Comparison of ENCODE assay signal across 1 cellular context in the genomic region with DNA sequence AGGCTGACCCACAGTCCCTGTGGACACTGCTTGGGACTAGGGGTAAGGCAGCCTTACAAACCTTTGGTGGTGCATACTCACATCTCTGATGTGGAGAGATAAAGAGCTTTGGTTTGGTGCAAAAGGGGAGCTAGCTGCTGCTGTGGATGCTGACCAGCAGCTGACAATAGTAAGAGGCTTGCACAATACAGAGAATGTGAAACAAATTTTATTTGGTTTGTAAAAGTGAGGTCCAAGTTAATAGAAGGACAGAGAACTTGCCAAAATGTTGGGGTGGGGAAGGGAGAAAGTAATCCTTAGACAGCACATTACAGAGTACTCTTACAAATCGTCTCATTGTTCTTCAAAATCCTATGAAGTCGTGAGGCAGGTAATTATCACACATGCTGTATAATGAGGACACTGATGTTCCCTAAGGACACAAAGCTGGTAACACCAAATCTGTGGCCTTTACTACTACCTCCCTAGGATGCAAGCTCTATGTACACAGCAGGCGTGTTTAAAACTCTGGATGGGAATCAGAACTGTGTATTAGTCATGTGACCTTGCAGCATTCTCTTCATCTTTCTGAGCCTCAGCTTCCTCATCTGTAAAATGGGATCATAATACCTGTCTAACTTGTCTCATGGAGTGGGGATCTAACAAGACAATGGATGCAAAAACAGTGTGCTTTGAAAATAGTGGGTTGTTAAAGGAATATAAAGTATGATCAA.
TF ChIP-seq lines count a peak whose summit lies in the region.

No MANE protein-coding gene starts in this region.

TF ChIP-seq in K562, 482 proteins besides CTCF, POLR2A, EP300 and RAD21:
- TF ChIP-seq, protein P1, sequence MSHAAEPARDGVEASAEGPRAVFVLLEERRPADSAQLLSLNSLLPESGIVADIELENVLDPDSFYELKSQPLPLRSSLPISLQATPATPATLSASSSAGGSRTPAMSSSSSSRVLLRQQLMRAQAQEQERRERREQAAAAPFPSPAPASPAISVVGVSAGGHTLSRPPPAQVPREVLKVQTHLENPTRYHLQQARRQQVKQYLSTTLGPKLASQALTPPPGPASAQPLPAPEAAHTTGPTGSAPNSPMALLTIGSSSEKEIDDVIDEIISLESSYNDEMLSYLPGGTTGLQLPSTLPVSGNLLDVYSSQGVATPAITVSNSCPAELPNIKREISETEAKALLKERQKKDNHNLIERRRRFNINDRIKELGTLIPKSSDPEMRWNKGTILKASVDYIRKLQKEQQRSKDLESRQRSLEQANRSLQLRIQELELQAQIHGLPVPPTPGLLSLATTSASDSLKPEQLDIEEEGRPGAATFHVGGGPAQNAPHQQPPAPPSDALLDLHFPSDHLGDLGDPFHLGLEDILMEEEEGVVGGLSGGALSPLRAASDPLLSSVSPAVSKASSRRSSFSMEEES (CRISPR knock-in tag; IDR thresholded peaks at IDR 0.05) = peak; percentile 59
- TF ChIP-seq ZNF507 (tag; conservative IDR thresholded peaks at IDR 0.05) (no peak), ZBED1 (IDR thresholded peaks at IDR 0.05) (no peak), GATA2 (CRISPR knock-in tag; IDR thresholded peaks at IDR 0.05) (no peak), ZFP30 (CRISPR knock-in tag; IDR thresholded peaks at IDR 0.05; ENCODE audit: borderline replicate concordance) (no peak), MYC (IDR thresholded peaks at IDR 0.05; ENCODE audit: low read depth, low read length) (no peak), MYC (CRISPR knock-in tag; IDR thresholded peaks at IDR 0.05; ENCODE audit: borderline replicate concordance, low read depth) (no peak), ZNF41 (CRISPR knock-in tag; conservative IDR thresholded peaks at IDR 0.05) (no peak), GTF2A2 (tag; IDR thresholded peaks at IDR 0.05) (no peak), ZFP36 (IDR thresholded peaks at IDR 0.05; ENCODE audit: low read depth, low read length, partially characterized antibody) (no peak), ZC3H4 (CRISPR knock-in tag; IDR thresholded peaks at IDR 0.05; ENCODE audit: borderline replicate concordance) (no peak), HNRNPUL1 (IDR thresholded peaks at IDR 0.05; ENCODE audit: low read length) (no peak), RBM25 (IDR thresholded peaks at IDR 0.05; ENCODE audit: low read depth, low read length, severe bottlenecking) (peak; percentile 66)
- TF ChIP-seq, protein P2, sequence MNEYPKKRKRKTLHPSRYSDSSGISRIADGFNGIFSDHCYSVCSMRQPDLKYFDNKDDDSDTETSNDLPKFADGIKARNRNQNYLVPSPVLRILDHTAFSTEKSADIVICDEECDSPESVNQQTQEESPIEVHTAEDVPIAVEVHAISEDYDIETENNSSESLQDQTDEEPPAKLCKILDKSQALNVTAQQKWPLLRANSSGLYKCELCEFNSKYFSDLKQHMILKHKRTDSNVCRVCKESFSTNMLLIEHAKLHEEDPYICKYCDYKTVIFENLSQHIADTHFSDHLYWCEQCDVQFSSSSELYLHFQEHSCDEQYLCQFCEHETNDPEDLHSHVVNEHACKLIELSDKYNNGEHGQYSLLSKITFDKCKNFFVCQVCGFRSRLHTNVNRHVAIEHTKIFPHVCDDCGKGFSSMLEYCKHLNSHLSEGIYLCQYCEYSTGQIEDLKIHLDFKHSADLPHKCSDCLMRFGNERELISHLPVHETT (CRISPR knock-in tag; conservative IDR thresholded peaks at IDR 0.05 in 1 of 2, IDR thresholded peaks at IDR 0.05 in 1 of 2) = no peak
- TF ChIP-seq, protein P3, sequence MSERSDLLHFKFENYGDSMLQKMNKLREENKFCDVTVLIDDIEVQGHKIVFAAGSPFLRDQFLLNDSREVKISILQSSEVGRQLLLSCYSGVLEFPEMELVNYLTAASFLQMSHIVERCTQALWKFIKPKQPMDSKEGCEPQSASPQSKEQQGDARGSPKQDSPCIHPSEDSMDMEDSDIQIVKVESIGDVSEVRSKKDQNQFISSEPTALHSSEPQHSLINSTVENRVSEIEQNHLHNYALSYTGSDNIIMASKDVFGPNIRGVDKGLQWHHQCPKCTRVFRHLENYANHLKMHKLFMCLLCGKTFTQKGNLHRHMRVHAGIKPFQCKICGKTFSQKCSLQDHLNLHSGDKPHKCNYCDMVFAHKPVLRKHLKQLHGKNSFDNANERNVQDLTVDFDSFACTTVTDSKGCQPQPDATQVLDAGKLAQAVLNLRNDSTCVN (CRISPR knock-in tag; IDR thresholded peaks at IDR 0.05) = no peak
- TF ChIP-seq, protein P4, sequence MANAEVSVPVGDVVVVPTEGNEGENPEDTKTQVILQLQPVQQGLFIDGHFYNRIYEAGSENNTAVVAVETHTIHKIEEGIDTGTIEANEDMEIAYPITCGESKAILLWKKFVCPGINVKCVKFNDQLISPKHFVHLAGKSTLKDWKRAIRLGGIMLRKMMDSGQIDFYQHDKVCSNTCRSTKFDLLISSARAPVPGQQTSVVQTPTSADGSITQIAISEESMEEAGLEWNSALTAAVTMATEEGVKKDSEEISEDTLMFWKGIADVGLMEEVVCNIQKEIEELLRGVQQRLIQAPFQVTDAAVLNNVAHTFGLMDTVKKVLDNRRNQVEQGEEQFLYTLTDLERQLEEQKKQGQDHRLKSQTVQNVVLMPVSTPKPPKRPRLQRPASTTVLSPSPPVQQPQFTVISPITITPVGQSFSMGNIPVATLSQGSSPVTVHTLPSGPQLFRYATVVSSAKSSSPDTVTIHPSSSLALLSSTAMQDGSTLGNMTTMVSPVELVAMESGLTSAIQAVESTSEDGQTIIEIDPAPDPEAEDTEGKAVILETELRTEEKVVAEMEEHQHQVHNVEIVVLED (CRISPR knock-in tag; IDR thresholded peaks at IDR 0.05) = no peak
- TF ChIP-seq, protein P5, sequence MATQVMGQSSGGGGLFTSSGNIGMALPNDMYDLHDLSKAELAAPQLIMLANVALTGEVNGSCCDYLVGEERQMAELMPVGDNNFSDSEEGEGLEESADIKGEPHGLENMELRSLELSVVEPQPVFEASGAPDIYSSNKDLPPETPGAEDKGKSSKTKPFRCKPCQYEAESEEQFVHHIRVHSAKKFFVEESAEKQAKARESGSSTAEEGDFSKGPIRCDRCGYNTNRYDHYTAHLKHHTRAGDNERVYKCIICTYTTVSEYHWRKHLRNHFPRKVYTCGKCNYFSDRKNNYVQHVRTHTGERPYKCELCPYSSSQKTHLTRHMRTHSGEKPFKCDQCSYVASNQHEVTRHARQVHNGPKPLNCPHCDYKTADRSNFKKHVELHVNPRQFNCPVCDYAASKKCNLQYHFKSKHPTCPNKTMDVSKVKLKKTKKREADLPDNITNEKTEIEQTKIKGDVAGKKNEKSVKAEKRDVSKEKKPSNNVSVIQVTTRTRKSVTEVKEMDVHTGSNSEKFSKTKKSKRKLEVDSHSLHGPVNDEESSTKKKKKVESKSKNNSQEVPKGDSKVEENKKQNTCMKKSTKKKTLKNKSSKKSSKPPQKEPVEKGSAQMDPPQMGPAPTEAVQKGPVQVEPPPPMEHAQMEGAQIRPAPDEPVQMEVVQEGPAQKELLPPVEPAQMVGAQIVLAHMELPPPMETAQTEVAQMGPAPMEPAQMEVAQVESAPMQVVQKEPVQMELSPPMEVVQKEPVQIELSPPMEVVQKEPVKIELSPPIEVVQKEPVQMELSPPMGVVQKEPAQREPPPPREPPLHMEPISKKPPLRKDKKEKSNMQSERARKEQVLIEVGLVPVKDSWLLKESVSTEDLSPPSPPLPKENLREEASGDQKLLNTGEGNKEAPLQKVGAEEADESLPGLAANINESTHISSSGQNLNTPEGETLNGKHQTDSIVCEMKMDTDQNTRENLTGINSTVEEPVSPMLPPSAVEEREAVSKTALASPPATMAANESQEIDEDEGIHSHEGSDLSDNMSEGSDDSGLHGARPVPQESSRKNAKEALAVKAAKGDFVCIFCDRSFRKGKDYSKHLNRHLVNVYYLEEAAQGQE (CRISPR knock-in tag; IDR thresholded peaks at IDR 0.05; ENCODE audit: low read depth) = no peak
- TF ChIP-seq, protein P6, sequence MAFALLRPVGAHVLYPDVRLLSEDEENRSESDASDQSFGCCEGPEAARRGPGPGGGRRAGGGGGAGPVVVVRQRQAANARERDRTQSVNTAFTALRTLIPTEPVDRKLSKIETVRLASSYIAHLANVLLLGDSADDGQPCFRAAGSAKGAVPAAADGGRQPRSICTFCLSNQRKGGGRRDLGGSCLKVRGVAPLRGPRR (CRISPR knock-in tag; IDR thresholded peaks at IDR 0.05) = no peak
